ENCODE assay signal across 12 cellular contexts in genomic region chr22:26399288-26399687, GRCh38. TPM values are rescaled to one million over a fixed set of nuclear protein-coding genes. Genes with fewer than 3 reads are reported as not detected.
DNase-seq lines count a peak whose midpoint lies in the region; ATAC-seq and TF ChIP-seq lines count a peak whose summit lies in the region.
"Had no signal": no experiment of that assay in that cellular context is flagged by ENCODE, and none has a peak within 500 bp of the region (broad histone marks: within the 10 kb centered on the region; RNA-seq: fewer than 3 reads in every experiment).

No MANE protein-coding gene starts in this region.

- in situ Hi-C loops in SK-MEL-5 (cut with HindIII; ENCODE audit: low pct_unique_long_range_greater_than_20kb, low sequenced_read_pairs) = no loop called here

- TF ChIP-seq EP300 in neural cell (conservative IDR thresholded peaks at IDR 0.05; ENCODE audit: poor library complexity, severe bottlenecking) = no peak

- no peaks in the 10 kb centered on the region for H3K4me1 ChIP-seq in upper lobe of right lung
- H3K4me1 ChIP-seq: transverse colon had no signal

- no peak for TF ChIP-seq CTCF in choroid plexus epithelial cell (conservative IDR thresholded peaks at IDR 0.05; ENCODE audit: low read depth, low read length)
- no peak for TF ChIP-seq CTCF in neural cell (IDR thresholded peaks at IDR 0.05; ENCODE audit: poor library complexity, severe bottlenecking)
- no peak for TF ChIP-seq CTCF in upper lobe of right lung (IDR thresholded peaks at IDR 0.05)

- DNase-seq in GM03348 (ENCODE audit: low spot score) (peak; percentile 15), SK-MEL-5 (ENCODE audit: low read depth, low spot score) (peak; percentile 32), choroid plexus epithelial cell (ENCODE audit: low read depth) (peak; percentile 17), NCI-H69 (lab: John Stamatoyannopoulos, UW) (no peak), upper lobe of right lung (no peak), A172 (ENCODE audit: low spot score) (no peak)
- DNase-seq: DMS79, NCI-H1436 treated with DMSO at 0.1 percent for 48 hours, spleen had no signal

- no peak overlapping the region for H3K4me2 ChIP-seq in neural cell (ENCODE audit: low read length)

- peak overlapping the region; percentile 23 for H3K9ac ChIP-seq in neural cell (ENCODE audit: low read length)

- no peaks in the 10 kb centered on the region for H3F3A ChIP-seq in neural cell (ENCODE audit: insufficient read depth, low read length, poor library complexity, severe bottlenecking)

- no peaks in the 10 kb centered on the region for H3K9me2 ChIP-seq in neural cell (ENCODE audit: insufficient read depth, low read length)

- H3K4me3 ChIP-seq in choroid plexus epithelial cell (ENCODE audit: low read depth, low read length) (no peak overlapping the region), neural cell (ENCODE audit: low read length) (no peak overlapping the region), upper lobe of right lung (no peak overlapping the region)
- H3K4me3 ChIP-seq: spleen, transverse colon had no signal

- H4K20me1 ChIP-seq in neural cell (ENCODE audit: insufficient read depth) = no peaks in the 10 kb centered on the region

- intact Hi-C loops in upper lobe of right lung (cut with DNase I) = no loop called here

- TF ChIP-seq RAD21 in neural cell (conservative IDR thresholded peaks at IDR 0.05) = no peak

- ATAC-seq in upper lobe of right lung (no peak), GM19455 (IDR thresholded peaks at IDR 0.05; ENCODE audit: unreplicated experiment) (no peak)

- H3K27ac ChIP-seq in neural cell (ENCODE audit: low read length) (peak overlapping the region; percentile 57), upper lobe of right lung (no peak overlapping the region)
- H3K27ac ChIP-seq: spleen, transverse colon had no signal

- no peaks in the 10 kb centered on the region for H3K36me3 ChIP-seq in neural cell (ENCODE audit: insufficient read depth, low read length)
- H3K36me3 ChIP-seq in upper lobe of right lung = no peaks in the 10 kb centered on the region
- H3K36me3 ChIP-seq: spleen, transverse colon had no signal

- H3K9me3 ChIP-seq in neural cell (ENCODE audit: low read length) (no peaks in the 10 kb centered on the region), upper lobe of right lung (no peaks in the 10 kb centered on the region)
- H3K9me3 ChIP-seq: spleen, transverse colon had no signal

- H2AFZ ChIP-seq in neural cell (ENCODE audit: low read depth, low read length) = no peak overlapping the region

- no peaks in the 10 kb centered on the region for H3K27me3 ChIP-seq in neural cell (ENCODE audit: insufficient read depth, low read depth, low read length)
- peaks cover 8% of the 10 kb centered on the region for H3K27me3 ChIP-seq in upper lobe of right lung

- H3K79me2 ChIP-seq in neural cell (replicated peaks; ENCODE audit: insufficient read depth, low read length) = no peaks in the 10 kb centered on the region

TF ChIP-seq in neural cell, 6 proteins besides CTCF, POLR2A, EP300 and RAD21:
- TF ChIP-seq EZH2 (IDR thresholded peaks at IDR 0.05; ENCODE audit: borderline replicate concordance, insufficient read depth, low read length, poor library complexity, severe bottlenecking) = no peak
- no peak for TF ChIP-seq REST (IDR thresholded peaks at IDR 0.05; ENCODE audit: borderline replicate concordance)
- TF ChIP-seq MXI1 (conservative IDR thresholded peaks at IDR 0.05; ENCODE audit: poor library complexity, severe bottlenecking) = no peak
- TF ChIP-seq POLR2AphosphoS5 (IDR thresholded peaks at IDR 0.05) = no peak
- no peak for TF ChIP-seq TAF1 (IDR thresholded peaks at IDR 0.05; ENCODE audit: low read depth)
- TF ChIP-seq SMC3 (conservative IDR thresholded peaks at IDR 0.05; ENCODE audit: poor library complexity) = no peak

RNA-seq across cellular contexts. Expression of gene ASPHD2, which starts 29.8 kb away (rescaled TPM):
- total RNA-seq in SK-MEL-5 (2014; rRNA removed; shearing (Covaris generic)) = 3.5 and 3.9 TPM in 2 replicates
- polyA plus RNA-seq in SK-MEL-5 (2015; cell fraction: cytosol; rRNA removed) = 5.2 and 6.6 TPM in 2 replicates
- 1.1 and 1.9 TPM in 2 replicates for polyA plus RNA-seq in SK-MEL-5 (2015; cell fraction: nucleus; rRNA removed)
- polyA plus RNA-seq in neural cell = 16.7 and 18.7 TPM in 2 replicates
- polyA minus RNA-seq in neural cell = 28.1 and 29.0 TPM in 2 replicates
- total RNA-seq in upper lobe of right lung = 1.2 TPM
- 4.0 and 4.5 TPM in 2 replicates for total RNA-seq in A172 (2014; rRNA removed; shearing (Covaris generic))

Comparison
In these comparisons a context has a peak if more than half of its experiments do, and no peak if none do; other contexts are left out.
1. DNase-seq: peak in GM03348 (single experiment), SK-MEL-5 (single experiment) and choroid plexus epithelial cell (single experiment); none in NCI-H69 (single experiment), upper lobe of right lung (single experiment) and A172 (single experiment).